10 cellular contexts compared by ENCODE assay signal in genomic region chr3:108486910-108487309, GRCh38. TPM values are rescaled to one million over a fixed set of nuclear protein-coding genes. Genes with fewer than 3 reads are reported as not detected.
DNase-seq lines count a peak whose midpoint lies in the region; ATAC-seq and TF ChIP-seq lines count a peak whose summit lies in the region.
"Had no signal": no experiment of that assay in that cellular context is flagged by ENCODE, and none has a peak within 500 bp of the region (broad histone marks: within the 10 kb centered on the region; RNA-seq: fewer than 3 reads in every experiment).

No MANE protein-coding gene starts in this region.

- no peak overlapping the region for H3K4me3 ChIP-seq in adipocyte (ENCODE audit: low read length)
- peak overlapping the region in 5 of 12 donors; percentile 1 to 47 (median 31) for H3K4me3 ChIP-seq in heart left ventricle
- peak overlapping the region in 1 of 4 donors; percentile 24 for H3K4me3 ChIP-seq in gastrocnemius medialis
- H3K4me3 ChIP-seq: uterus had no signal

- in situ Hi-C loops in gastrocnemius medialis (cut with MboI; ENCODE audit: low sequenced_read_pairs in 4 of 4): no loop called here

- H3K4me1 ChIP-seq in adipocyte (ENCODE audit: control insufficient read depth, insufficient read depth, low read length): peaks cover 33% of the 10 kb centered on the region
- H3K4me1 ChIP-seq in heart left ventricle: peaks cover 0 to 19% (median 5%) of the 10 kb centered on the region in 12 donors
- peaks cover 13 to 14% of the 10 kb centered on the region in 2 donors for H3K4me1 ChIP-seq in gastrocnemius medialis
- H3K4me1 ChIP-seq: uterus had no signal

- H3K27me3 ChIP-seq in adipocyte (replicated peaks; ENCODE audit: control insufficient read depth, insufficient read depth, low read length): no peaks in the 10 kb centered on the region
- no peaks in the 10 kb centered on the region for H3K27me3 ChIP-seq in heart left ventricle
- H3K27me3 ChIP-seq in gastrocnemius medialis: no peaks in the 10 kb centered on the region
- H3K27me3 ChIP-seq: uterus had no signal

- H3K9ac ChIP-seq in adipocyte (ENCODE audit: low read length): peak overlapping the region; percentile 32

- H3K9me3 ChIP-seq in adipocyte (ENCODE audit: control insufficient read depth, low read length): no peaks in the 10 kb centered on the region
- no peaks in the 10 kb centered on the region for H3K9me3 ChIP-seq in heart left ventricle
- no peaks in the 10 kb centered on the region for H3K9me3 ChIP-seq in gastrocnemius medialis
- H3K9me3 ChIP-seq: uterus had no signal

- no peaks in the 10 kb centered on the region for H3K36me3 ChIP-seq in adipocyte (ENCODE audit: control insufficient read depth, insufficient read depth, low read length, severe bottlenecking)
- no peaks in the 10 kb centered on the region for H3K36me3 ChIP-seq in heart left ventricle
- no peaks in the 10 kb centered on the region for H3K36me3 ChIP-seq in gastrocnemius medialis
- H3K36me3 ChIP-seq: uterus had no signal

- TF ChIP-seq POLR2A in heart left ventricle (IDR thresholded peaks at IDR 0.05) (no peak), gastrocnemius medialis (IDR thresholded peaks at IDR 0.05) (no peak)

- TF ChIP-seq CTCF in heart left ventricle (IDR thresholded peaks at IDR 0.05): no peak
- no peak for TF ChIP-seq CTCF in gastrocnemius medialis (IDR thresholded peaks at IDR 0.05 in 4 of 5, conservative IDR thresholded peaks at IDR 0.05 in 1 of 5)

- WGBS in heart left ventricle, 4 donors: 21 to 34% (median 26%) methylated on average over 6 of the region's 6 CpGs

- peak overlapping the region in 3 of 12 donors; percentile 16 to 30 (median 21) for H3K27ac ChIP-seq in heart left ventricle
- H3K27ac ChIP-seq in gastrocnemius medialis: peak overlapping the region; percentile 6 to 56 (median 46)
- H3K27ac ChIP-seq: uterus had no signal

- DNase-seq in NCI-H1417 (lab: John Stamatoyannopoulos, UW) (peak; percentile 8 to 77 (median 25)), NCI-H1417 treated with DMSO at 0.1 percent for 48 hours (lab: John Stamatoyannopoulos, UW) (no peak), adipocyte (ENCODE audit: low read depth) (peak; percentile 51), heart left ventricle (peak in 4 of 5 donors; percentile 18 to 34 (median 27)), gastrocnemius medialis (peak; percentile 22 to 56), UCSD-AML1 (lab: John Stamatoyannopoulos, UW; ENCODE audit: unreplicated experiment) (no peak), KG1 (lab: John Stamatoyannopoulos, UW) (no peak)
- DNase-seq in activated CD8-positive, alpha-beta memory T cell treated with anti-CD3 and anti-CD28 coated beads, Interleukin-2, amount 50 U/mL, for 4 hours: no peak
- DNase-seq: erythroblast, uterus had no signal

- intact Hi-C loops in heart left ventricle (cut with DNase I): loop anchor here in 3 of 10 donors (10.0 kb wide), 4 partner anchors 428 to 1252 kb away; no protein-coding TSS in a partner anchor
- intact Hi-C loops in gastrocnemius medialis (cut with DNase I; ENCODE audit: low total_unique reads): no loop called here

- ATAC-seq in heart left ventricle (peak; percentile 68 to 87 (median 80)), gastrocnemius medialis (peak; percentile 94 to 97)

RNA-seq across cellular contexts. Expression of gene MYH15, which starts 23.5 kb away (rescaled TPM):
- total RNA-seq in heart left ventricle (1 to 10 TPM in 1 of 9 donors, under 1 TPM in 8; 0.08 to 1.2 (median 0.35) TPM), gastrocnemius medialis (under 1 TPM in 3 of 4 donors, not detected in 1; 0.10 to 0.27 (median 0.13) TPM)
- polyA plus RNA-seq in heart left ventricle: under 1 TPM; 0.14 to 0.27 TPM

Comparison
In these comparisons a context has a peak if more than half of its experiments do, and no peak if none do; other contexts are left out.
1. DNase-seq: peak in NCI-H1417 (3 of 3), adipocyte (single experiment), heart left ventricle (4 of 5) and gastrocnemius medialis (2 of 2); none in NCI-H1417 treated with DMSO at 0.1 percent for 48 hours (single experiment), UCSD-AML1 (single experiment), KG1 (single experiment) and activated CD8-positive, alpha-beta memory T cell treated with anti-CD3 and anti-CD28 coated beads, Interleukin-2, amount 50 U/mL, for 4 hours (single experiment).